In genomic region chr2:132267372-132267771, GRCh38 we compare ENCODE assay signal across 13 cellular contexts.
DNase-seq lines count a peak whose midpoint lies in the region; ATAC-seq, FAIRE-seq and TF ChIP-seq lines count a peak whose summit lies in the region.
"Had no signal": no experiment of that assay in that cellular context is flagged by ENCODE, and none has a peak within 500 bp of the region (broad histone marks: within the 10 kb centered on the region; RNA-seq: fewer than 3 reads in every experiment).

No MANE protein-coding gene starts in this region.

- no peak for TF ChIP-seq EP300 in GM12878 (IDR thresholded peaks at IDR 0.05; ENCODE audit: borderline replicate concordance in 1 of 2, control insufficient read depth in 1 of 2, low read depth in 2 of 2, low read length in 2 of 2)

- TF ChIP-seq CTCF in GM12878 (IDR thresholded peaks at IDR 0.05 in 2 of 3, conservative IDR thresholded peaks at IDR 0.05 in 1 of 3; ENCODE audit: control insufficient read depth in 2 of 3, extremely low read depth in 1 of 3, insufficient read depth in 1 of 3, low read depth in 3 of 3, low read length in 3 of 3) (no peak), lower lobe of right lung (IDR thresholded peaks at IDR 0.05) (no peak), testis (IDR thresholded peaks at IDR 0.05) (no peak)

- H3K36me3 ChIP-seq in KOPT-K1 (ENCODE audit: insufficient read depth, low read length): no peaks in the 10 kb centered on the region
- H3K36me3 ChIP-seq in GM12878 (ENCODE audit: control insufficient read depth in 2 of 2, insufficient read depth in 2 of 2, low read length in 1 of 2): no peaks in the 10 kb centered on the region
- H3K36me3 ChIP-seq in lower lobe of right lung: no peaks in the 10 kb centered on the region
- no peaks in the 10 kb centered on the region for H3K36me3 ChIP-seq in testis (ENCODE audit: low read depth, missing control alignments)

- no peak for FAIRE-seq in GM12878 (lab: Jason Lieb, UNC)
- FAIRE-seq: frontal cortex had no signal

- TF ChIP-seq POLR2A in GM12878 (IDR thresholded peaks at IDR 0.05; ENCODE audit: low read depth, low read length) (no peak), testis (IDR thresholded peaks at IDR 0.05) (no peak)

- H2AFZ ChIP-seq in GM12878 (ENCODE audit: control insufficient read depth, low read depth, low read length): peak overlapping the region; percentile 1; the same call in 1 of the 2 replicates

- in situ Hi-C loops in GM12878 (cut with MboI): loop anchor here (25.0 kb wide), 1 partner anchor 895 kb away; no protein-coding TSS in a partner anchor

- H3K9me3 ChIP-seq in KOPT-K1 (ENCODE audit: insufficient read depth, low read length, poor library complexity, severe bottlenecking) (peaks cover 4% of the 10 kb centered on the region), GM12878 (replicated peaks; ENCODE audit: control insufficient read depth, insufficient read depth, low read length) (no peaks in the 10 kb centered on the region), lower lobe of right lung (no peaks in the 10 kb centered on the region), testis (no peaks in the 10 kb centered on the region)

- CTCF ChIA-PET in GM12878 (lab: Yijun Ruan, JAX): interaction anchor here (1.2 to 1.5 kb wide), 2 partner anchors 904 to 1294 kb away, joined by 4 read pairs; no protein-coding TSS in a partner anchor

- no peak overlapping the region for H3K9ac ChIP-seq in GM12878 (ENCODE audit: control insufficient read depth, insufficient read depth, low read length)

- intact Hi-C loops in GM12878 (cut with micrococcal nuclease; ENCODE audit: unreplicated experiment) (loop anchor here (5.0 kb wide), 1 partner anchor 905 kb away; no protein-coding TSS in a partner anchor), lower lobe of right lung (cut with DNase I) (no loop called here), testis (cut with DNase I; ENCODE audit: low total_unique reads) (no loop called here)

- no peak overlapping the region for H3K4me2 ChIP-seq in GM12878 (ENCODE audit: control insufficient read depth, insufficient read depth)

- H4K20me1 ChIP-seq in GM12878 (ENCODE audit: control insufficient read depth, insufficient read depth): no peaks in the 10 kb centered on the region

- DNase-seq in GM12878 (ENCODE audit: low read depth, low spot score): no peak
- DNase-seq in lower lobe of right lung: no peak
- DNase-seq in testis: no peak
- DNase-seq in activated effector memory CD4-positive, alpha-beta T cell treated with anti-CD3 and anti-CD28 coated beads, Interleukin-2, amount 50 U/mL, for 16 hours: no peak
- no peak for DNase-seq in A172 (ENCODE audit: low spot score)
- DNase-seq in NCI-H2171 treated with DMSO at 0.1 percent for 48 hours (lab: John Stamatoyannopoulos, UW): no peak
- DNase-seq: activated B cell treated with CpG ODN at 0.5 μM for 24 hours; central memory CD4-positive, alpha-beta T cell; NCI-H1105; NCI-H446 treated with DMSO at 0.1 percent for 48 hours had no signal

- ATAC-seq in GM12878: peak; percentile 30
- ATAC-seq in lower lobe of right lung: no peak

- no TSS peak for BruUV-seq in GM12878 (replicated peaks; lab: Mats Ljungman, UMichigan)

- RAD21 ChIA-PET in GM12878 (lab: Charles Lee; ENCODE audit: unreplicated experiment): no interaction called here

- no peak for TF ChIP-seq RAD21 in GM12878 (IDR thresholded peaks at IDR 0.05; ENCODE audit: insufficient read depth, low read depth, low read length)

- SMC1A ChIA-PET in GM12878 (lab: Charles Lee; ENCODE audit: uncharacterized antibody, unreplicated experiment): no interaction called here

- WGBS in GM12878 (ENCODE audit: insufficient coverage, insufficient replicate concordance, low lambda C conversion rate, missing lambda C conversion rate): 35% methylated on average over 10 of the region's 10 CpGs
- 23 to 43% methylated on average over 10 of the region's 10 CpGs for WGBS in testis, 2 donors

- H3K4me3 ChIP-seq in GM12878: 0 out of 2 replicates have a peak overlapping the region, but pooled peaks have one; percentile 8
- H3K4me3 ChIP-seq in lower lobe of right lung: peak overlapping the region; percentile 29
- peak overlapping the region; percentile 16 to 26 for H3K4me3 ChIP-seq in testis
- H3K4me3 ChIP-seq: lung had no signal

- H3K27me3 ChIP-seq in GM12878 (replicated peaks in 1 of 2; ENCODE audit: control insufficient read depth in 2 of 2, insufficient read depth in 2 of 2, low read length in 1 of 2): no peaks in the 10 kb centered on the region
- H3K27me3 ChIP-seq in lower lobe of right lung (ENCODE audit: low read depth): peaks cover 12% of the 10 kb centered on the region
- H3K27me3 ChIP-seq in testis: no peaks in the 10 kb centered on the region

- POLR2A ChIA-PET in GM12878 (lab: Charles Lee): no interaction called here

- H3K79me2 ChIP-seq in GM12878 (ENCODE audit: control insufficient read depth, insufficient read depth, low read length): no peaks in the 10 kb centered on the region

- no peaks in the 10 kb centered on the region for H3K4me1 ChIP-seq in GM12878 (ENCODE audit: control insufficient read depth, insufficient read depth, low read length)
- H3K4me1 ChIP-seq in lower lobe of right lung: peaks cover 5% of the 10 kb centered on the region
- H3K4me1 ChIP-seq in testis: peaks cover 7% of the 10 kb centered on the region

- peak overlapping the region; percentile 49 for H3K27ac ChIP-seq in KOPT-K1 (ENCODE audit: low read depth, low read length, poor library complexity, severe bottlenecking)
- no peak overlapping the region for H3K27ac ChIP-seq in GM12878 (ENCODE audit: control insufficient read depth, insufficient read depth)
- H3K27ac ChIP-seq in lower lobe of right lung: no peak overlapping the region
- peak overlapping the region; percentile 24 to 31 for H3K27ac ChIP-seq in testis

TF ChIP-seq in GM12878, 131 proteins besides CTCF, POLR2A, EP300 and RAD21:
- TF ChIP-seq RELB (IDR thresholded peaks at IDR 0.05; ENCODE audit: low read depth): no peak
- no peak for TF ChIP-seq BMI1 (IDR thresholded peaks at IDR 0.05; ENCODE audit: borderline replicate concordance)
- TF ChIP-seq BACH1 (IDR thresholded peaks at IDR 0.05; ENCODE audit: borderline replicate concordance): no peak
- no peak for TF ChIP-seq ZNF592 (IDR thresholded peaks at IDR 0.05)
- no peak for TF ChIP-seq SPI1 (IDR thresholded peaks at IDR 0.05; ENCODE audit: borderline replicate concordance, insufficient read depth, low read depth, low read length)
- TF ChIP-seq ZZZ3 (IDR thresholded peaks at IDR 0.05; ENCODE audit: control insufficient read depth, insufficient read length, low read depth): no peak
- TF ChIP-seq TCF7 (IDR thresholded peaks at IDR 0.05; ENCODE audit: borderline replicate concordance): no peak
- no peak for TF ChIP-seq IRF4 (IDR thresholded peaks at IDR 0.05; ENCODE audit: low read depth, low read length)
- TF ChIP-seq ESRRA (IDR thresholded peaks at IDR 0.05; ENCODE audit: low read length): no peak

Comparison
In these comparisons a context has a peak if more than half of its experiments do, and no peak if none do; other contexts are left out.
1. H3K27ac ChIP-seq: peak in KOPT-K1 (single experiment) and testis (2 of 2); none in GM12878 (single experiment) and lower lobe of right lung (single experiment).
2. Peak in every context shown above with its lines, with median percentiles within 50 percentile points of each other: H3K4me3 ChIP-seq.